ENCODE assay signal across 1 cellular context in genomic region chr6:149473080-149474052, GRCh38.
TF ChIP-seq lines count a peak whose summit lies in the region.

No MANE protein-coding gene starts in this region.

TF ChIP-seq in K562, 482 proteins besides CTCF, POLR2A, EP300 and RAD21 (continued from another document):
- no peak for TF ChIP-seq ZNF511 (CRISPR knock-in tag; IDR thresholded peaks at IDR 0.05)
- TF ChIP-seq PRDM10 (IDR thresholded peaks at IDR 0.05; ENCODE audit: partially characterized antibody), result peak; percentile 42
- TF ChIP-seq CHD1 (IDR thresholded peaks at IDR 0.05; ENCODE audit: low read length), result no peak
- TF ChIP-seq HSF4 (CRISPR knock-in tag; IDR thresholded peaks at IDR 0.05; ENCODE audit: borderline replicate concordance), result no peak
- no peak for TF ChIP-seq ARID4B (CRISPR knock-in tag; IDR thresholded peaks at IDR 0.05)
